In the genomic region with DNA sequence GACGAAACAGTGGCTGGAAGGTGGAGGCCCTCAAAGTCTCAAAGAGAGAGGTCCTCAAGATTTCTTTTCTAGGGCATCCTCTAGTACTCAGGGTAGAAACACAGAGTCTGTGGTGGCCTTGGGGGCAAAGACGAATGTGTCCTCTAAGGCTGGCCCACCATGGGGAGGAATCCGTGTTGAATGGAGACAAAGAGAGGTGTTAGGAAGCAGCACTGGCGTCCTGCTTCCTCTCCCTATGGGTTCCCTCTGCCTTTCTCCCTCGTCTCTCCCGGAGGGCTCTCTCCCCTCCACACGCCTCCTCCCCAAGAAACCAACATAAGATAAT, we compare ENCODE assay signal across 8 cellular contexts.
DNase-seq lines count a peak whose midpoint lies in the region; ATAC-seq and TF ChIP-seq lines count a peak whose summit lies in the region.

No MANE protein-coding gene starts in this region.

- H3K4me1 ChIP-seq in transverse colon: peaks cover 0 to 14% (median 4%) of the 10 kb centered on the region in 4 donors

- H3K9me3 Mint-ChIP-seq in activated naive CD8-positive, alpha-beta T cell treated with anti-CD3 and anti-CD28 coated beads, Interleukin-2, amount 10 ng/mL, durations not matched to agents 7 days and 5 days: no peaks in the 10 kb centered on the region

- H3K27ac Mint-ChIP-seq in activated naive CD8-positive, alpha-beta T cell treated with anti-CD3 and anti-CD28 coated beads, Interleukin-2, amount 10 ng/mL, durations not matched to agents 7 days and 5 days: peak overlapping the region; percentile 77

- intact Hi-C loops in transverse colon (cut with DNase I; ENCODE audit: low total_unique reads): loop anchor here (10.0 kb wide), 1 partner anchor 148 kb away; no protein-coding TSS in a partner anchor

- TF ChIP-seq CTCF in transverse colon (IDR thresholded peaks at IDR 0.05): no peak

- H3K4me3 Mint-ChIP-seq in activated naive CD8-positive, alpha-beta T cell treated with anti-CD3 and anti-CD28 coated beads, Interleukin-2, amount 10 ng/mL, durations not matched to agents 7 days and 5 days: peak overlapping the region; percentile 80

- no peaks in the 10 kb centered on the region for H3K9me3 ChIP-seq in transverse colon

- POLR2A ChIA-PET in activated naive CD8-positive, alpha-beta T cell treated with anti-CD3 and anti-CD28 coated beads, Interleukin-2, amount 10 ng/mL, durations not matched to agents 7 days and 5 days (lab: Charles Lee): interaction anchor here (0.6 to 3.2 kb wide), 5 partner anchors 63 to 619 kb away, joined by 3 to 20 read pairs (median 4); a partner anchor contains a TSS

- no peak for TF ChIP-seq POLR2A in transverse colon (IDR thresholded peaks at IDR 0.05)

- H3K27me3 ChIP-seq in layer of hippocampus (ENCODE audit: control insufficient read depth, insufficient read depth, low read length) (no peaks in the 10 kb centered on the region), transverse colon (no peaks in the 10 kb centered on the region)

- peaks cover 3% of the 10 kb centered on the region for H3K27me3 Mint-ChIP-seq in activated naive CD8-positive, alpha-beta T cell treated with anti-CD3 and anti-CD28 coated beads, Interleukin-2, amount 10 ng/mL, durations not matched to agents 7 days and 5 days

- peak overlapping the region; percentile 60 to 84 (median 68) for H3K4me3 ChIP-seq in transverse colon

- DNase-seq in D341Med (ENCODE audit: low spot score): peak; percentile 23
- no peak for DNase-seq in activated naive CD8-positive, alpha-beta T cell treated with anti-CD3 and anti-CD28 coated beads, Interleukin-2, amount 10 ng/mL, durations not matched to agents 7 days and 5 days
- DNase-seq in transverse colon: no peak
- DNase-seq in 8988T: no peak
- no peak for DNase-seq in kidney tubule cell (ENCODE audit: low spot score)

- no peaks in the 10 kb centered on the region for H3K36me3 ChIP-seq in transverse colon

- in situ Hi-C loops in transverse colon (cut with MboI; ENCODE audit: low pct_ligation_motif_present in 1 of 4, low pct_unique_long_range_greater_than_20kb in 1 of 4, low sequenced_read_pairs in 3 of 4): loop anchor here in 1 of 4 donors (25.0 kb wide), 1 partner anchor 385 kb away; a partner anchor contains a TSS

- ATAC-seq in HG02623 (IDR thresholded peaks at IDR 0.05; ENCODE audit: unreplicated experiment): peak; percentile 2
- peak; percentile 3 for ATAC-seq in activated naive CD8-positive, alpha-beta T cell treated with anti-CD3 and anti-CD28 coated beads, Interleukin-2, amount 10 ng/mL, durations not matched to agents 7 days and 5 days (ENCODE audit: low read depth)
- ATAC-seq in activated CD4-positive, CD25-positive, alpha-beta regulatory T cell treated with anti-CD3 and anti-CD28 coated beads, Interleukin-2, amount 50 U/mL, for 24 hours: no peak

- peak overlapping the region; percentile 42 for H3K27ac ChIP-seq in layer of hippocampus (ENCODE audit: low read depth, low read length)
- peak overlapping the region; percentile 80 to 94 (median 90) for H3K27ac ChIP-seq in transverse colon

- peaks cover 4% of the 10 kb centered on the region for H3K36me3 Mint-ChIP-seq in activated naive CD8-positive, alpha-beta T cell treated with anti-CD3 and anti-CD28 coated beads, Interleukin-2, amount 10 ng/mL, durations not matched to agents 7 days and 5 days

- WGBS in transverse colon (ENCODE audit: low coverage in 1 of 2), 2 donors: 51 to 76% methylated on average over 3 to 7 of the region's 7 CpGs

- peaks cover 36% of the 10 kb centered on the region for H3K4me1 Mint-ChIP-seq in activated naive CD8-positive, alpha-beta T cell treated with anti-CD3 and anti-CD28 coated beads, Interleukin-2, amount 10 ng/mL, durations not matched to agents 7 days and 5 days

- no peak for TF ChIP-seq EP300 in transverse colon (IDR thresholded peaks at IDR 0.05; ENCODE audit: low read depth)

Comparison
In these comparisons a context has a peak if more than half of its experiments do, and no peak if none do; other contexts are left out.
1. ATAC-seq: peak in HG02623 (single experiment) and activated naive CD8-positive, alpha-beta T cell treated with anti-CD3 and anti-CD28 coated beads, Interleukin-2, amount 10 ng/mL, durations not matched to agents 7 days and 5 days (single experiment); none in activated CD4-positive, CD25-positive, alpha-beta regulatory T cell treated with anti-CD3 and anti-CD28 coated beads, Interleukin-2, amount 50 U/mL, for 24 hours (0 of 2).